In genomic region chr5:110853267-110853666, GRCh38 we compare ENCODE assay signal across 1 cellular context.
TF ChIP-seq lines count a peak whose summit lies in the region.

No MANE protein-coding gene starts in this region.

TF ChIP-seq in H1, 55 proteins besides CTCF, POLR2A, EP300 and RAD21:
- TF ChIP-seq RBBP5 (IDR thresholded peaks at IDR 0.05; ENCODE audit: borderline replicate concordance, low read depth, low read length) (no peak), CHD1 (IDR thresholded peaks at IDR 0.05; ENCODE audit: low read depth, low read length) (no peak), CHD7 (IDR thresholded peaks at IDR 0.05; ENCODE audit: insufficient replicate concordance, low read length) (no peak), KDM1A (IDR thresholded peaks at IDR 0.05; ENCODE audit: borderline replicate concordance, low read length) (no peak), SP4 (IDR thresholded peaks at IDR 0.05; ENCODE audit: low read length) (no peak), SP1 (IDR thresholded peaks at IDR 0.05; ENCODE audit: low read depth, low read length) (no peak), CHD2 (IDR thresholded peaks at IDR 0.05; ENCODE audit: low read length) (no peak), MAX (IDR thresholded peaks at IDR 0.05) (no peak), USF2 (IDR thresholded peaks at IDR 0.05; ENCODE audit: low read length) (no peak), EZH2 (IDR thresholded peaks at IDR 0.05; ENCODE audit: low read depth, low read length, severe bottlenecking) (no peak), BRCA1 (IDR thresholded peaks at IDR 0.05; ENCODE audit: low read depth, low read length) (no peak), KDM4A (IDR thresholded peaks at IDR 0.05; ENCODE audit: low read depth, low read length, severe bottlenecking) (no peak), ASH2L (IDR thresholded peaks at IDR 0.05; ENCODE audit: low read length) (no peak), CTBP2 (IDR thresholded peaks at IDR 0.05; ENCODE audit: borderline replicate concordance, insufficient read depth, insufficient read length, low read length) (no peak), TEAD4 (IDR thresholded peaks at IDR 0.05; ENCODE audit: low read depth, low read length) (no peak), YY1 (IDR thresholded peaks at IDR 0.05; ENCODE audit: low read depth, low read length) (no peak), TAF1 (IDR thresholded peaks at IDR 0.05; ENCODE audit: low read depth, low read length) (no peak)
